Comparison of ENCODE assay signal across 17 cellular contexts in the genomic region with DNA sequence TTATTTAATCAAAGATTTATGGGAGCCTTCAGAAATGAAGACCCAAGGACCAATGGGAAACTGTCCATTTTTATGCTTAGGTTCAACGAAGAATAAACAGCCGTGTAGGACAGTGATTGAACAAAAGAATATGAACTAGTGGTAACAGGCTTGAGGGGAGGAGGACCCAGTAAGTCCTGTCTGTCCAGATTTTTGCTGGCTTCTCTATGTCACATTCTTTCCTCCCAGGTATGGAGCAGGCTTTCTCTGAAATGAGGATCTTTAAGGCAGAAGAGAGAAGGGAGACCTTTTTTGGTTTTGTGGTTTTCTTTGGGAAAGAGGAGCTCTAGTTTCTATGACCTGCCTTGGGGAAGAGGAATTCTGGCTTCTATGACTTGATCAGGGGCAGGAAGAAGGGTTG.
"Had no signal": no experiment of that assay in that cellular context is flagged by ENCODE, and none has a peak within 500 bp of the region (broad histone marks: within the 10 kb centered on the region; RNA-seq: fewer than 3 reads in every experiment).

No MANE protein-coding gene starts in this region.

- H3K36me3 Mint-ChIP-seq: natural killer cell had no signal

- H3K27ac Mint-ChIP-seq: activated naive CD4-positive, alpha-beta T cell treated with anti-CD3 and anti-CD28 coated beads for 36 hours; activated naive CD8-positive, alpha-beta T cell treated with anti-CD3 and anti-CD28 coated beads, Interleukin-2, amount 50 U/mL, for 24 hours; activated T-helper 2 cell treated with anti-CD3 and anti-CD28 coated beads, Interferon-gamma antibody, Interleukin-2, Interleukin-4, amounts not matched to agents 10 μg/mL and 5 μg/mL and 100 μg/mL, durations not matched to agents 14 hours and 24 hours and 36 hours; natural killer cell; T-helper 2 cell treated with Interferon-gamma antibody and Interleukin-4, amounts not matched to agents 5 μg/mL and 100 μg/mL, for 36 hours had no signal

- H3K9me3 ChIP-seq: breast epithelium, esophagus muscularis mucosa, mucosa of descending colon had no signal

- H3K27ac ChIP-seq: breast epithelium, dorsolateral prefrontal cortex, esophagus muscularis mucosa, tibial nerve had no signal

- H3K4me1 ChIP-seq: breast epithelium, esophagus muscularis mucosa had no signal

- H3K9me3 Mint-ChIP-seq: activated naive CD4-positive, alpha-beta T cell treated with anti-CD3 and anti-CD28 coated beads for 36 hours; activated naive CD8-positive, alpha-beta T cell treated with anti-CD3 and anti-CD28 coated beads, Interleukin-2, amount 50 U/mL, for 24 hours; activated T-helper 2 cell treated with anti-CD3 and anti-CD28 coated beads, Interferon-gamma antibody, Interleukin-2, Interleukin-4, amounts not matched to agents 10 μg/mL and 5 μg/mL and 100 μg/mL, durations not matched to agents 14 hours and 24 hours and 36 hours; natural killer cell; T-helper 2 cell treated with Interferon-gamma antibody and Interleukin-4, amounts not matched to agents 5 μg/mL and 100 μg/mL, for 36 hours had no signal

- H3K36me3 ChIP-seq: breast epithelium, esophagus muscularis mucosa, tibial nerve had no signal

- DNase-seq: activated naive CD4-positive, alpha-beta T cell treated with anti-CD3 and anti-CD28 coated beads for 36 hours; activated naive CD8-positive, alpha-beta T cell treated with anti-CD3 and anti-CD28 coated beads, Interleukin-2, amount 50 U/mL, for 24 hours; activated T-cell treated with anti-CD3 and anti-CD28 coated beads, Interleukin-2, amount 50 U/mL, for 1 hour; aorta; dorsolateral prefrontal cortex; mucosa of descending colon; natural killer cell; retina; stimulated activated CD4-positive, alpha-beta T cell treated with anti-CD3 and anti-CD28 coated beads, Interleukin-2, amount 100 ng/mL, for 48 hours; stimulated activated naive CD4-positive, alpha-beta T cell; substantia nigra had no signal

- H3K4me1 Mint-ChIP-seq: activated naive CD8-positive, alpha-beta T cell treated with anti-CD3 and anti-CD28 coated beads, Interleukin-2, amount 50 U/mL, for 24 hours; natural killer cell had no signal

- H3K27me3 ChIP-seq: breast epithelium, dorsolateral prefrontal cortex, esophagus muscularis mucosa, tibial nerve had no signal

- ATAC-seq: activated naive CD8-positive, alpha-beta T cell treated with anti-CD3 and anti-CD28 coated beads, Interleukin-2, amount 50 U/mL, for 24 hours; left lobe of liver; mucosa of descending colon; natural killer cell had no signal

- H3K4me3 ChIP-seq: breast epithelium, dorsolateral prefrontal cortex, esophagus muscularis mucosa, mucosa of descending colon, tibial nerve had no signal

- H3K4me3 Mint-ChIP-seq: activated naive CD4-positive, alpha-beta T cell treated with anti-CD3 and anti-CD28 coated beads for 36 hours; activated naive CD8-positive, alpha-beta T cell treated with anti-CD3 and anti-CD28 coated beads, Interleukin-2, amount 50 U/mL, for 24 hours; natural killer cell; T-helper 2 cell treated with Interferon-gamma antibody and Interleukin-4, amounts not matched to agents 5 μg/mL and 100 μg/mL, for 36 hours had no signal

- H3K27me3 Mint-ChIP-seq: activated naive CD8-positive, alpha-beta T cell treated with anti-CD3 and anti-CD28 coated beads, Interleukin-2, amount 50 U/mL, for 24 hours had no signal
